ENCODE assay signal across 10 cellular contexts in the genomic region with DNA sequence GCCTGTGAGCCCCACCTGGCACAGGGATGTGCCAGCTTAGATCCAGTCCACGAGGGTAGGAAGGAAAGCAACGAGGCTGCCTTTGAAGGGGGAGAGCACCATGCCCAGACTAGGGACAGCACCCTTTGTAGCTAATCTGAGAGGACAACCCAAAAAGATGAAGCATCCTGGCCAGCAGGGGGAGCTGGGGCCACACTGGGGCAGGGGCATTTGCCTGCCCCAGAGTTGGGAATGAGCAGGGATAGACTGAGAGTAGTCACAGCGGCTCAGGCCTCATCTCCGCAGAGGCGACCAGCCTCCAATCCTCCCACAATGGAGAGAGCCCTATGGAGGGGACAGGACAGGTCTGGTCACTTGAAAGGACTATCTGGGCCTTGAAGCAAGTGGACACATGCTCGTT. TPM values are rescaled to one million over a fixed set of nuclear protein-coding genes. Genes with fewer than 3 reads are reported as not detected.
DNase-seq lines count a peak whose midpoint lies in the region; ATAC-seq and TF ChIP-seq lines count a peak whose summit lies in the region.
"Had no signal": no experiment of that assay in that cellular context is flagged by ENCODE, and none has a peak within 500 bp of the region (broad histone marks: within the 10 kb centered on the region; RNA-seq: fewer than 3 reads in every experiment).

No MANE protein-coding gene starts in this region.

- DNase-seq in AML-193 (lab: John Stamatoyannopoulos, UW) (peak; percentile 28 to 31), GM12864 (ENCODE audit: low read depth) (no peak), glutamatergic neuron (peak; percentile 13), sciatic nerve (ENCODE audit: low spot score) (no peak), retina (no peak), immature natural killer cell (no peak)

- no peaks in the 10 kb centered on the region for H4K20me1 ChIP-seq in SU-DHL-6 (ENCODE audit: low read depth, low read length)

- no peaks in the 10 kb centered on the region for H3K9me2 ChIP-seq in SU-DHL-6 (replicated peaks; ENCODE audit: insufficient read depth, low read length)

- no peak overlapping the region for H3K4me3 ChIP-seq in GM12864 (ENCODE audit: low read depth, low read length)
- no peak overlapping the region for H3K4me3 ChIP-seq in SU-DHL-6 (ENCODE audit: insufficient read depth, low read length, poor library complexity, severe bottlenecking)

- peaks cover 14% of the 10 kb centered on the region for H3K27me3 Mint-ChIP-seq in glutamatergic neuron (ENCODE audit: unreplicated experiment)
- peaks cover 2 to 7% (median 3%) of the 10 kb centered on the region in 3 donors for H3K27me3 Mint-ChIP-seq in immature natural killer cell (ENCODE audit: low read depth in 3 of 3)

- H3K36me3 Mint-ChIP-seq in glutamatergic neuron (ENCODE audit: unreplicated experiment), result no peaks in the 10 kb centered on the region
- H3K36me3 Mint-ChIP-seq in immature natural killer cell, result no peaks in the 10 kb centered on the region

- H2AFZ ChIP-seq in SU-DHL-6 (ENCODE audit: low read depth, low read length, severe bottlenecking), result no peak overlapping the region

- H3K9ac ChIP-seq in SU-DHL-6 (ENCODE audit: low read length), result no peak overlapping the region

- TF ChIP-seq CTCF in GM12864 (IDR thresholded peaks at IDR 0.05; ENCODE audit: low read depth, low read length, missing control alignments), result peak; percentile 63
- TF ChIP-seq CTCF in SU-DHL-6 (IDR thresholded peaks at IDR 0.05; ENCODE audit: insufficient read depth, low read length, poor library complexity, severe bottlenecking), result peak; percentile 62
- TF ChIP-seq CTCF in glutamatergic neuron (IDR thresholded peaks at IDR 0.05; ENCODE audit: partially characterized antibody, unreplicated experiment), result peak; percentile 39

- H3K9me3 ChIP-seq in SU-DHL-6 (ENCODE audit: insufficient read depth, low read length), result no peaks in the 10 kb centered on the region

- no peaks in the 10 kb centered on the region for H3K79me2 ChIP-seq in SU-DHL-6 (ENCODE audit: insufficient read depth, low read length)

- no peak overlapping the region for H3K4me2 ChIP-seq in SU-DHL-6 (ENCODE audit: low read depth, low read length, poor library complexity, severe bottlenecking)

- no peak overlapping the region for H3K4me3 Mint-ChIP-seq in glutamatergic neuron (ENCODE audit: unreplicated experiment)
- H3K4me3 Mint-ChIP-seq in immature natural killer cell, result no peak overlapping the region

- no peaks in the 10 kb centered on the region for H3K36me3 ChIP-seq in SU-DHL-6 (ENCODE audit: low read length)

- H3F3A ChIP-seq in SU-DHL-6 (ENCODE audit: insufficient read depth), result no peaks in the 10 kb centered on the region

- intact Hi-C loops in sciatic nerve (cut with DNase I), result no loop called here

- peaks cover 43% of the 10 kb centered on the region for H3K4me1 Mint-ChIP-seq in glutamatergic neuron (ENCODE audit: low read depth, unreplicated experiment)
- H3K4me1 Mint-ChIP-seq in immature natural killer cell, result no peaks in the 10 kb centered on the region

- peaks cover 23% of the 10 kb centered on the region for H3K9me3 Mint-ChIP-seq in glutamatergic neuron (ENCODE audit: unreplicated experiment)
- H3K9me3 Mint-ChIP-seq in immature natural killer cell, result no peaks in the 10 kb centered on the region

- no peak overlapping the region for H3K27ac Mint-ChIP-seq in glutamatergic neuron (ENCODE audit: unreplicated experiment)
- no peak overlapping the region for H3K27ac Mint-ChIP-seq in immature natural killer cell

- no peak overlapping the region for H3K27ac ChIP-seq in SU-DHL-6 (ENCODE audit: low read depth, low read length)

- ATAC-seq in sciatic nerve, result no peak
- ATAC-seq in GM18511 (IDR thresholded peaks at IDR 0.05; ENCODE audit: unreplicated experiment), result no peak

- H3K27me3 ChIP-seq in SU-DHL-6 (ENCODE audit: low read length), result no peaks in the 10 kb centered on the region

RNA-seq across cellular contexts. Expression of gene LMO1, which starts 16.4 kb away (rescaled TPM):
- 5.7 TPM for total RNA-seq in glutamatergic neuron (ENCODE audit: unreplicated experiment)
- total RNA-seq in sciatic nerve, result 0.62 TPM
- polyA plus RNA-seq in immature natural killer cell, result not detected
- total RNA-seq: omental fat pad, RPMI7951 had no signal

Comparison
In these comparisons a context has a peak if more than half of its experiments do, and no peak if none do; other contexts are left out.
1. DNase-seq: peak in AML-193 (2 of 2) and glutamatergic neuron (single experiment); none in GM12864 (single experiment), sciatic nerve (single experiment), retina (single experiment) and immature natural killer cell (0 of 3).
2. Peak in every context shown above with its lines, with median percentiles within 50 percentile points of each other: CTCF ChIP-seq.